30 cellular contexts compared by ENCODE assay signal in the genomic region with DNA sequence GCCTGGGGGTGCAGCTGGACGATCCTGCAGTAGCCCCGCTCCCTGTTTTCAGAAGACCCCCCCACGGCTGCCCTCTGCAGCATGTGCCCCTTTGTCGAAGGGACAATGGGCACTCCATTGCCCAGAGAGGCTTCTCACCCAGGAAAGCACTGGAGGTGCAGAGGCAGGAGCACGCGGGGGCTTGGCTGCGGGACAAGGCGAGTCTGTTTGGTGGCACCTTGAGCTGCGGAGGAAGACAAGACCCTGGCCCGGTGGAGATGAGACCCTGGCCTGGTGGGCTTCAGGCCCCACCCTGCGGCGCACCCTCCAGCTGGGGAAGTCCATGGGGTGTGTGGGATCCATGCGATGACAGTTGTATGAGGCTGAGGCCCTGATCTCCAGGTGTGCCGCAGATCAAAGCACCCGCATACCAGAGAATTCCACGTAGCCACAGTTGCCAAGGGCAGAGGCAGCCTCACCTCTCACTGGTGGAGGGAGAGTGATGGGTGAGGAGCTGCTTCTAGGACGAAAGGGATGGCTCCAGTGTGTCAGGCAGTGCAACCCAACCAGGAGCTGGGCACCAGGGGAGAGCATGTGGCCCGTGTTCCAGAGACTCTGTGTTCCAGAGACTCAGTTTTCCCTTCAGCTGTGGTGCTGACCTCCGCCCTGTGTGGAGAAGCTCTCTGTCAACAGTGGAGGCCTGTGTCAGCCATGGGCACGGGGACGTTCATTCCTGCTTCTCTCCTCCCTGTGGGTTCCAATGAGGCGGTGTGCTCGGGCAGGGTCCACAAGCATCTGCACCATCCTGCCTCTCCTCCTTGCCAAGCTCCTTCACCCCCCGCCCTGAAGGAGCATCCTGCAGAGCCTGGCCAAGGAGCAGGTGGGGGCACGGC. TPM values are rescaled to one million over a fixed set of nuclear protein-coding genes. Genes with fewer than 3 reads are reported as not detected.
DNase-seq lines count a peak whose midpoint lies in the region; ATAC-seq, FAIRE-seq and TF ChIP-seq lines count a peak whose summit lies in the region.
"Had no signal": no experiment of that assay in that cellular context is flagged by ENCODE, and none has a peak within 500 bp of the region (broad histone marks: within the 10 kb centered on the region; RNA-seq: fewer than 3 reads in every experiment).

No MANE protein-coding gene starts in this region.

- no peak overlapping the region for H3K14ac ChIP-seq in mesenchymal stem cell (ENCODE audit: low read length in 2 of 2)

- H3K79me1 ChIP-seq in mesenchymal stem cell (replicated peaks; ENCODE audit: low read length, poor library complexity, severe bottlenecking), result no peaks in the 10 kb centered on the region

- H2AK5ac ChIP-seq in mesenchymal stem cell (ENCODE audit: low read length, severe bottlenecking), result no peak overlapping the region

- peak overlapping the region in 1 of 2 experiments; percentile 46; a peak in 2 of 4 replicates for H3K9ac ChIP-seq in K562 (ENCODE audit: insufficient read depth in 1 of 2, low read depth in 2 of 2, low read length in 2 of 2)
- H3K9ac ChIP-seq in mesenchymal stem cell (ENCODE audit: low read length), result no peak overlapping the region
- H3K9ac ChIP-seq: SK-N-SH had no signal

- peaks cover under 1% of the 10 kb centered on the region; the same call in 1 of the 3 replicates for H3K36me3 ChIP-seq in K562 (ENCODE audit: control insufficient read depth, insufficient read depth, low read length)
- no peaks in the 10 kb centered on the region for H3K36me3 ChIP-seq in mucosa of descending colon (ENCODE audit: low read depth)
- no peaks in the 10 kb centered on the region for H3K36me3 ChIP-seq in mesenchymal stem cell (ENCODE audit: control insufficient read depth in 1 of 2, insufficient read depth in 2 of 2, low read depth in 1 of 2, low read length in 2 of 2)

- H2AFZ ChIP-seq in K562 (ENCODE audit: low read depth, low read length) (no peak overlapping the region), mesenchymal stem cell (ENCODE audit: low read depth, low read length) (no peak overlapping the region)
- H2AFZ ChIP-seq: GM23338 had no signal

- no TSS peak for BruUV-seq in K562 (replicated peaks; lab: Mats Ljungman, UMichigan)

- no peak for TF ChIP-seq EP300 in K562 (IDR thresholded peaks at IDR 0.05; ENCODE audit: low read length)

- intact Hi-C loops in left ventricle myocardium superior (cut with micrococcal nuclease), result no loop called here
- intact Hi-C loops in left cardiac atrium (cut with DNase I), result no loop called here
- intact Hi-C loops in K562 (cut with micrococcal nuclease), result no loop called here
- intact Hi-C loops in mucosa of descending colon (cut with DNase I, micrococcal nuclease), result no loop called here

- H3K27ac ChIP-seq in K562 (ENCODE audit: extremely low read depth, low read depth, low read length) (no peak overlapping the region), mesenchymal stem cell (ENCODE audit: low read length, poor library complexity, severe bottlenecking) (no peak overlapping the region)
- H3K27ac ChIP-seq: C4-2B, RWPE1 had no signal

- no peak overlapping the region for H3K18ac ChIP-seq in mesenchymal stem cell (ENCODE audit: low read depth in 1 of 2, low read length in 2 of 2)

- H3K4ac ChIP-seq in mesenchymal stem cell (ENCODE audit: low read depth in 1 of 2, low read length in 2 of 2), result no peak overlapping the region

- POLR2A ChIA-PET in K562 (lab: Yijun Ruan, JAX), result interaction anchor here (0.5 to 12.4 kb wide), 20 partner anchors 8 to 1857 kb away, joined by 3 to 205 read pairs (median 4); a partner anchor contains a TSS

- H3K9me1 ChIP-seq in K562 (ENCODE audit: control insufficient read depth, insufficient read depth, low read length), result no peaks in the 10 kb centered on the region

- 49% methylated on average over 25 of the region's 25 CpGs for whole genome bisulfite sequencing in K562 (ENCODE audit: insufficient coverage, low coverage, missing lambda C conversion rate)
- 82% methylated on average over 25 of the region's 25 CpGs for WGBS in mesenchymal stem cell

- ATAC-seq in left ventricle myocardium superior, result no peak
- no peak for ATAC-seq in left cardiac atrium
- no peak for ATAC-seq in K562
- ATAC-seq in mucosa of descending colon, result no peak
- ATAC-seq: GM12878, GM23338, Panc1 had no signal

- in situ Hi-C loops in K562 (cut with MboI), result no loop called here

- FAIRE-seq in K562 (lab: Jason Lieb, UNC), result no peak
- peak; percentile 74 for FAIRE-seq in urothelium cell line (lab: Jason Lieb, UNC)
- FAIRE-seq: A204.1, GM12878 had no signal

- no peak for TF ChIP-seq POLR2A in K562 (conservative IDR thresholded peaks at IDR 0.05)

- no peak overlapping the region for H4K8ac ChIP-seq in mesenchymal stem cell (ENCODE audit: low read length)

- H2BK15ac ChIP-seq in mesenchymal stem cell (ENCODE audit: low read depth, poor library complexity, severe bottlenecking), result no peak overlapping the region

- H3K4me2 ChIP-seq in K562 (ENCODE audit: insufficient read depth, low read length) (no peak overlapping the region), mesenchymal stem cell (ENCODE audit: low read length, poor library complexity, severe bottlenecking) (no peak overlapping the region)
- H3K4me2 ChIP-seq: GM23338, SK-N-SH had no signal

- H3K79me2 ChIP-seq in K562 (ENCODE audit: control insufficient read depth, insufficient read depth, low read length), result no peaks in the 10 kb centered on the region

- TF ChIP-seq RAD21 in K562 (CRISPR knock-in tag; conservative IDR thresholded peaks at IDR 0.05 in 1 of 2, IDR thresholded peaks at IDR 0.05 in 1 of 2), result no peak

- H3K23ac ChIP-seq in mesenchymal stem cell (ENCODE audit: low read length in 2 of 2), result no peak overlapping the region

- H4K20me1 ChIP-seq in K562 (replicated peaks; ENCODE audit: control insufficient read depth, insufficient read depth, low read length), result 0 out of 2 replicates have a peak, but pooled peaks cover 3% of the 10 kb centered on the region

- H3K4me3 ChIP-seq in K562, result no peak overlapping the region
- H3K4me3 ChIP-seq in mucosa of descending colon, result no peak overlapping the region
- no peak overlapping the region for H3K4me3 ChIP-seq in mesenchymal stem cell (ENCODE audit: insufficient read depth in 1 of 2, low read depth in 1 of 2, low read length in 2 of 2)
- H3K4me3 ChIP-seq: GM12878, GM23338 had no signal

- no peak overlapping the region for H2BK12ac ChIP-seq in mesenchymal stem cell (ENCODE audit: low read length in 2 of 2)

- H3K9me3 ChIP-seq in K562 (replicated peaks; ENCODE audit: control insufficient read depth, insufficient read depth, low read depth, low read length) (no peaks in the 10 kb centered on the region), mucosa of descending colon (no peaks in the 10 kb centered on the region), mesenchymal stem cell (ENCODE audit: control insufficient read depth, low read length) (no peaks in the 10 kb centered on the region)
- H3K9me3 ChIP-seq: SK-N-SH had no signal

- H3K27me3 ChIP-seq in K562 (ENCODE audit: control insufficient read depth in 2 of 2, insufficient read depth in 2 of 2, low read length in 2 of 2) (peaks cover 0 to 10% of the 10 kb centered on the region in 2 experiments; a peak in 2 of 5 replicates), mesenchymal stem cell (ENCODE audit: control insufficient read depth in 1 of 2, insufficient read depth in 1 of 2, low read length in 2 of 2) (peaks cover 75 to 80% of the 10 kb centered on the region in 2 experiments)

- no peak overlapping the region for H4K91ac ChIP-seq in mesenchymal stem cell (ENCODE audit: low read length)

- no peak for TF ChIP-seq CTCF in K562 (IDR thresholded peaks at IDR 0.05 in 2 of 3, conservative IDR thresholded peaks at IDR 0.05 in 1 of 3; ENCODE audit: insufficient read depth in 2 of 3, low read depth in 1 of 3, low read length in 3 of 3)
- TF ChIP-seq CTCF in mucosa of descending colon (IDR thresholded peaks at IDR 0.05), result no peak

- peaks cover 28 to 84% of the 10 kb centered on the region in 2 experiments for H3K4me1 ChIP-seq in K562 (replicated peaks in 1 of 2; ENCODE audit: control insufficient read depth in 2 of 2, insufficient read depth in 2 of 2, low read length in 2 of 2)
- peaks cover 11% of the 10 kb centered on the region for H3K4me1 ChIP-seq in mucosa of descending colon (ENCODE audit: low read depth)
- H3K4me1 ChIP-seq in mesenchymal stem cell (ENCODE audit: control insufficient read depth, insufficient read depth, low read depth, low read length), result peaks cover 12% of the 10 kb centered on the region

- DNase-seq in left ventricle myocardium superior, result peak; percentile 27
- DNase-seq in left cardiac atrium, result no peak
- DNase-seq in K562 (ENCODE audit: extremely low read depth in 1 of 4, low spot score in 3 of 4), result no peak
- peak in 2 of 3 donors; percentile 15 to 29 for DNase-seq in mucosa of descending colon
- DNase-seq in urothelium cell line (ENCODE audit: low spot score), result no peak
- DNase-seq in mesenchymal stem cell, result no peak
- no peak for DNase-seq in AG08396 (ENCODE audit: low spot score)
- no peak for DNase-seq in NCI-H1436 treated with DMSO at 0.1 percent for 48 hours (lab: John Stamatoyannopoulos, UW)
- DNase-seq: CD8-positive, alpha-beta memory T cell; DMS 273 treated with DMSO at 0.1 percent for 48 hours; DMS79; EL; GDM1; HCEC 1CT; IMR-90; NCI-H1048; NCI-H1417; NCI-H1694 treated with DMSO at 0.1 percent for 48 hours; NCI-H2081; NCI-H2227 treated with DMSO at 0.1 percent for 48 hours; NCI-H510A; NCI-H69; SK-N-SH had no signal

- CTCF ChIA-PET in K562 (lab: Yijun Ruan, JAX; ENCODE audit: low intra/inter-chr PET ratio), result no interaction called here

- H2BK120ac ChIP-seq in mesenchymal stem cell (ENCODE audit: low read depth, low read length), result no peak overlapping the region

- H2BK5ac ChIP-seq in mesenchymal stem cell (ENCODE audit: low read depth, low read length, poor library complexity, severe bottlenecking), result no peak overlapping the region

RNA-seq across cellular contexts. Expression of a gene that starts 10.0 kb away (rescaled TPM):
- 3.6 TPM for total RNA-seq in left ventricle myocardium superior
- 1 to 10 TPM in 1 of 2 donors, under 1 TPM in 1; 0.47 to 2.4 TPM for total RNA-seq in left cardiac atrium
- total RNA-seq in K562 (2011; cell fraction: chromatin; rRNA removed; ENCODE audit: low replicate concordance), result 31.9 and 90.7 TPM in 2 replicates
- total RNA-seq in K562 (2011; cell fraction: nucleolus; rRNA removed), result 41.9 and 52.4 TPM in 2 replicates
- total RNA-seq in K562 (2011; cell fraction: nucleoplasm; rRNA removed), result 40.6 and 47.0 TPM in 2 replicates
- total RNA-seq in K562 (2014; rRNA removed), result 8.9 and 14.0 TPM in 2 replicates
- total RNA-seq in K562 (2014; rRNA removed; fragmentation: Illumina TruSeq; extraction: Trizol), result 2.1 and 2.6 TPM in 2 replicates
- 3.5 and 3.9 TPM in 2 replicates for total RNA-seq in K562 (2015; rRNA removed; fragmentation: Illumina TruSeq; extraction: Trizol)
- 34.2 and 35.0 TPM in 2 replicates for total RNA-seq in K562 (2021)
- 2.5 and 9.5 TPM in 2 replicates for polyA plus RNA-seq in K562 (2011; rRNA removed)
- polyA plus RNA-seq in K562 (2011; cell fraction: cytosol; rRNA removed), result 5.8 and 7.7 TPM in 2 replicates
- 55.1 and 87.1 TPM in 2 replicates for polyA plus RNA-seq in K562 (2011; cell fraction: nucleus; rRNA removed)
- polyA plus RNA-seq in K562 (2012), result 12.4 and 14.0 TPM in 2 replicates
- 8.0 and 12.8 TPM in 2 replicates for polyA plus RNA-seq in K562 (2014; fragmentation: Illumina TruSeq; extraction: Trizol)
- polyA plus RNA-seq in K562 (2014; fragmentation: Nextera tagmentation; extraction: Ambion mirVana), result under 1 TPM; 0.07 to 0.11 TPM
- 14.7 and 17.1 TPM in 2 replicates for polyA plus RNA-seq in K562 (2014; rRNA removed)
- polyA minus RNA-seq in K562 (2011; rRNA and poly(A)+ RNA removed), result 2.2 and 5.5 TPM in 2 replicates
- 5.4 and 22.9 TPM in 2 replicates for polyA minus RNA-seq in K562 (2011; cell fraction: cytosol; rRNA and poly(A)+ RNA removed)
- polyA minus RNA-seq in K562 (2011; cell fraction: nucleus; rRNA and poly(A)+ RNA removed), result 20.1 and 45.7 TPM in 2 replicates
- 1 to 10 TPM in 2 of 3 donors, under 1 TPM in 1; 0.90 to 4.1 (median 2.9) TPM for total RNA-seq in mucosa of descending colon
- polyA plus RNA-seq in mesenchymal stem cell (2013, experiment 1 of 2), result 2.4 TPM
- polyA plus RNA-seq in mesenchymal stem cell (2013, experiment 2 of 2), result 2.5 TPM
- total RNA-seq: CD8-positive, alpha-beta memory T cell; GM12878; IMR-90 had no signal
- polyA plus RNA-seq: CD8-positive, alpha-beta memory T cell; GM12878; SK-N-SH had no signal

RNA-seq across cellular contexts. Expression of a gene that starts 47.2 kb away (rescaled TPM):
- total RNA-seq in left ventricle myocardium superior (not detected), left cardiac atrium (not detected), K562 (2014; rRNA removed) (85.2 and 90.0 TPM in 2 replicates), K562 (2014; rRNA removed; fragmentation: Illumina TruSeq; extraction: Trizol) (2.1 and 2.8 TPM in 2 replicates), K562 (2015; rRNA removed; fragmentation: Illumina TruSeq; extraction: Trizol) (1.6 and 5.2 TPM in 2 replicates), K562 (2021) (139 and 162 TPM in 2 replicates), mucosa of descending colon (1 to 10 TPM in 1 of 3 donors, under 1 TPM in 2; 0.34 to 1.5 (median 0.41) TPM)
- 12.5 and 89.3 TPM in 2 replicates for total RNA-seq in K562 (2011; cell fraction: chromatin; rRNA removed; ENCODE audit: low replicate concordance)
- total RNA-seq in K562 (2011; cell fraction: nucleolus; rRNA removed), result 145 and 149 TPM in 2 replicates
- total RNA-seq in K562 (2011; cell fraction: nucleoplasm; rRNA removed), result 44.7 and 52.3 TPM in 2 replicates
- polyA plus RNA-seq in K562 (2011; rRNA removed) (9.2 and 33.6 TPM in 2 replicates), K562 (2014; fragmentation: Illumina TruSeq; extraction: Trizol) (1.6 and 15.2 TPM in 2 replicates), K562 (2014; fragmentation: Nextera tagmentation; extraction: Ambion mirVana) (1 to 10 TPM in 1 of 2 experiments, under 1 TPM in 1; 0.69 to 1.1 TPM), K562 (2014; rRNA removed) (110 and 150 TPM in 2 replicates)
- polyA plus RNA-seq in K562 (2011; cell fraction: cytosol; rRNA removed), result 60.0 and 286 TPM in 2 replicates
- 103 and 165 TPM in 2 replicates for polyA plus RNA-seq in K562 (2011; cell fraction: nucleus; rRNA removed)
- polyA plus RNA-seq in K562 (2012), result 49.9 and 97.0 TPM in 2 replicates
- 2.4 and 2.8 TPM in 2 replicates for polyA minus RNA-seq in K562 (2011; rRNA and poly(A)+ RNA removed)
- polyA minus RNA-seq in K562 (2011; cell fraction: cytosol; rRNA and poly(A)+ RNA removed), result 43.2 and 113 TPM in 2 replicates
- 19.4 and 37.3 TPM in 2 replicates for polyA minus RNA-seq in K562 (2011; cell fraction: nucleus; rRNA and poly(A)+ RNA removed)
- 1.0 TPM for polyA plus RNA-seq in mesenchymal stem cell (2013, experiment 1 of 2)
- polyA plus RNA-seq in mesenchymal stem cell (2013, experiment 2 of 2), result 1.2 TPM
- total RNA-seq: CD8-positive, alpha-beta memory T cell; OCI-LY7 had no signal
- polyA plus RNA-seq: CD8-positive, alpha-beta memory T cell had no signal

RNA-seq across cellular contexts. Expression of a gene that starts 56.3 kb away (rescaled TPM):
- 152 TPM for total RNA-seq in left ventricle myocardium superior
- total RNA-seq in left cardiac atrium, result 100 to 1,000 TPM; 118 to 127 TPM
- total RNA-seq in K562 (2011; cell fraction: chromatin; rRNA removed; ENCODE audit: low replicate concordance), result 625 and 1,610 TPM in 2 replicates
- 538 and 650 TPM in 2 replicates for total RNA-seq in K562 (2011; cell fraction: nucleolus; rRNA removed)
- total RNA-seq in K562 (2011; cell fraction: nucleoplasm; rRNA removed), result 407 and 495 TPM in 2 replicates
- total RNA-seq in K562 (2014; rRNA removed), result 116 and 125 TPM in 2 replicates
- 92.5 and 94.6 TPM in 2 replicates for total RNA-seq in K562 (2014; rRNA removed; fragmentation: Illumina TruSeq; extraction: Trizol)
- 28.1 and 34.9 TPM in 2 replicates for total RNA-seq in K562 (2015; rRNA removed; fragmentation: Illumina TruSeq; extraction: Trizol)
- total RNA-seq in K562 (2021), result 177 and 195 TPM in 2 replicates
- 119 and 238 TPM in 2 replicates for polyA plus RNA-seq in K562 (2011; rRNA removed)
- 143 and 156 TPM in 2 replicates for polyA plus RNA-seq in K562 (2011; cell fraction: cytosol; rRNA removed)
- polyA plus RNA-seq in K562 (2011; cell fraction: nucleus; rRNA removed), result 671 and 957 TPM in 2 replicates
- polyA plus RNA-seq in K562 (2012), result 122 and 123 TPM in 2 replicates
- polyA plus RNA-seq in K562 (2014; fragmentation: Illumina TruSeq; extraction: Trizol), result 135 and 164 TPM in 2 replicates
- polyA plus RNA-seq in K562 (2014; fragmentation: Nextera tagmentation; extraction: Ambion mirVana), result 1 to 10 TPM in 1 of 2 experiments, under 1 TPM in 1; 0.03 to 1.9 TPM
- 129 and 135 TPM in 2 replicates for polyA plus RNA-seq in K562 (2014; rRNA removed)
- 306 and 458 TPM in 2 replicates for polyA minus RNA-seq in K562 (2011; rRNA and poly(A)+ RNA removed)
- polyA minus RNA-seq in K562 (2011; cell fraction: cytosol; rRNA and poly(A)+ RNA removed), result 83.2 and 205 TPM in 2 replicates
- 284 and 666 TPM in 2 replicates for polyA minus RNA-seq in K562 (2011; cell fraction: nucleus; rRNA and poly(A)+ RNA removed)
- 10 to 100 TPM in 1 of 3 donors, 1 to 10 TPM in 2; 1.2 to 17.8 (median 2.7) TPM for total RNA-seq in mucosa of descending colon
- 5.7 TPM for polyA plus RNA-seq in mesenchymal stem cell (2013, experiment 1 of 2)
- polyA plus RNA-seq in mesenchymal stem cell (2013, experiment 2 of 2), result 6.2 TPM
- total RNA-seq: OCI-LY7 had no signal
- polyA plus RNA-seq: CD8-positive, alpha-beta memory T cell had no signal

Comparison
In these comparisons a context has a peak if more than half of its experiments do, and no peak if none do; other contexts are left out.
1. DNase-seq: peak in left ventricle myocardium superior (single experiment) and mucosa of descending colon (2 of 3); none in left cardiac atrium (single experiment), K562 (0 of 4), urothelium cell line (single experiment), mesenchymal stem cell (single experiment), AG08396 (single experiment) and NCI-H1436 treated with DMSO at 0.1 percent for 48 hours (single experiment).